ENCODE assay signal across 8 cellular contexts in genomic region chr11:693415-693831, GRCh38. TPM values are rescaled to one million over a fixed set of nuclear protein-coding genes. Genes with fewer than 3 reads are reported as not detected.
DNase-seq lines count a peak whose midpoint lies in the region; ATAC-seq and TF ChIP-seq lines count a peak whose summit lies in the region.

No MANE protein-coding gene starts in this region.

- H3K4me3 Mint-ChIP-seq in activated naive CD4-positive, alpha-beta T cell treated with anti-CD3 and anti-CD28 coated beads, Interleukin-2, amount 50 U/mL, for 24 hours, result peak overlapping the region; percentile 86
- peak overlapping the region; percentile 54 for H3K4me3 Mint-ChIP-seq in WTC11
- H3K4me3 Mint-ChIP-seq in glutamatergic neuron (ENCODE audit: unreplicated experiment), result peak overlapping the region; percentile 82
- peak overlapping the region; percentile 87 for H3K4me3 Mint-ChIP-seq in type B pancreatic cell

- no peaks in the 10 kb centered on the region for H3K9me3 Mint-ChIP-seq in activated naive CD4-positive, alpha-beta T cell treated with anti-CD3 and anti-CD28 coated beads, Interleukin-2, amount 50 U/mL, for 24 hours
- H3K9me3 Mint-ChIP-seq in WTC11, result no peaks in the 10 kb centered on the region
- H3K9me3 Mint-ChIP-seq in glutamatergic neuron (ENCODE audit: unreplicated experiment), result peaks cover 11% of the 10 kb centered on the region
- H3K9me3 Mint-ChIP-seq in type B pancreatic cell, result no peaks in the 10 kb centered on the region

- TF ChIP-seq CTCF in WTC11 (IDR thresholded peaks at IDR 0.05), result no peak
- no peak for TF ChIP-seq CTCF in glutamatergic neuron (IDR thresholded peaks at IDR 0.05; ENCODE audit: partially characterized antibody, unreplicated experiment)
- TF ChIP-seq CTCF in type B pancreatic cell (conservative IDR thresholded peaks at IDR 0.05), result no peak

- peak overlapping the region; percentile 90 for H3K27ac Mint-ChIP-seq in activated naive CD4-positive, alpha-beta T cell treated with anti-CD3 and anti-CD28 coated beads, Interleukin-2, amount 50 U/mL, for 24 hours
- H3K27ac Mint-ChIP-seq in WTC11 (peak overlapping the region; percentile 50), glutamatergic neuron (ENCODE audit: unreplicated experiment) (peak overlapping the region; percentile 53), type B pancreatic cell (peak overlapping the region; percentile 95)

- H3K27me3 Mint-ChIP-seq in activated naive CD4-positive, alpha-beta T cell treated with anti-CD3 and anti-CD28 coated beads, Interleukin-2, amount 50 U/mL, for 24 hours, result no peaks in the 10 kb centered on the region
- H3K27me3 Mint-ChIP-seq in WTC11 (ENCODE audit: low read depth), result no peaks in the 10 kb centered on the region
- peaks cover 9% of the 10 kb centered on the region for H3K27me3 Mint-ChIP-seq in glutamatergic neuron (ENCODE audit: unreplicated experiment)
- no peaks in the 10 kb centered on the region for H3K27me3 Mint-ChIP-seq in type B pancreatic cell

- H3K36me3 Mint-ChIP-seq in activated naive CD4-positive, alpha-beta T cell treated with anti-CD3 and anti-CD28 coated beads, Interleukin-2, amount 50 U/mL, for 24 hours, result no peaks in the 10 kb centered on the region
- H3K36me3 Mint-ChIP-seq in WTC11 (peaks cover 12% of the 10 kb centered on the region), glutamatergic neuron (ENCODE audit: unreplicated experiment) (no peaks in the 10 kb centered on the region), type B pancreatic cell (no peaks in the 10 kb centered on the region)

- ATAC-seq in WTC11 (no peak), GM21825 (IDR thresholded peaks at IDR 0.05; ENCODE audit: unreplicated experiment) (no peak), left lobe of liver (no peak)

- no peak for DNase-seq in activated naive CD4-positive, alpha-beta T cell (lab: John Stamatoyannopoulos, UW)
- DNase-seq in WTC11 (ENCODE audit: low spot score), result no peak
- no peak for DNase-seq in glutamatergic neuron
- no peak for DNase-seq in type B pancreatic cell (ENCODE audit: extremely low spot score, unreplicated experiment)
- no peak for DNase-seq in left lobe of liver (ENCODE audit: low spot score)
- DNase-seq in NCI-H345 (lab: John Stamatoyannopoulos, UW), result no peak

- CTCF ChIA-PET in WTC11 (lab: Charles Lee), result interaction anchor here (0.8 to 1.4 kb wide), 3 partner anchors 12 to 34 kb away, joined by 3 to 6 read pairs (median 5); no protein-coding TSS in a partner anchor

- peaks cover 49% of the 10 kb centered on the region for H3K4me1 Mint-ChIP-seq in activated naive CD4-positive, alpha-beta T cell treated with anti-CD3 and anti-CD28 coated beads, Interleukin-2, amount 50 U/mL, for 24 hours
- peaks cover 33% of the 10 kb centered on the region for H3K4me1 Mint-ChIP-seq in WTC11
- H3K4me1 Mint-ChIP-seq in glutamatergic neuron (ENCODE audit: low read depth, unreplicated experiment), result peaks cover 30% of the 10 kb centered on the region
- peaks cover 38% of the 10 kb centered on the region for H3K4me1 Mint-ChIP-seq in type B pancreatic cell (ENCODE audit: unreplicated experiment)

- POLR2A ChIA-PET in WTC11 (lab: Charles Lee), result interaction anchor here (0.6 to 2.0 kb wide), 2 partner anchors 13 to 230 kb away, joined by 3 to 4 read pairs; no protein-coding TSS in a partner anchor

TF ChIP-seq in WTC11, 78 proteins besides CTCF, POLR2A, EP300 and RAD21 (continues in another document):
- TF ChIP-seq, protein P1, sequence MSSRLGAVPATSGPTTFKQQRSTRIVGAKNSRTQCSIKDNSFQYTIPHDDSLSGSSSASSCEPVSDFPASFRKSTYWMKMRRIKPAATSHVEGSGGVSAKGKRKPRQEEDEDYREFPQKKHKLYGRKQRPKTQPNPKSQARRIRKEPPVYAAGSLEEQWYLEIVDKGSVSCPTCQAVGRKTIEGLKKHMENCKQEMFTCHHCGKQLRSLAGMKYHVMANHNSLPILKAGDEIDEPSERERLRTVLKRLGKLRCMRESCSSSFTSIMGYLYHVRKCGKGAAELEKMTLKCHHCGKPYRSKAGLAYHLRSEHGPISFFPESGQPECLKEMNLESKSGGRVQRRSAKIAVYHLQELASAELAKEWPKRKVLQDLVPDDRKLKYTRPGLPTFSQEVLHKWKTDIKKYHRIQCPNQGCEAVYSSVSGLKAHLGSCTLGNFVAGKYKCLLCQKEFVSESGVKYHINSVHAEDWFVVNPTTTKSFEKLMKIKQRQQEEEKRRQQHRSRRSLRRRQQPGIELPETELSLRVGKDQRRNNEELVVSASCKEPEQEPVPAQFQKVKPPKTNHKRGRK (CRISPR knock-in tag; IDR thresholded peaks at IDR 0.05; ENCODE audit: borderline replicate concordance), result no peak
- TF ChIP-seq, protein P2, sequence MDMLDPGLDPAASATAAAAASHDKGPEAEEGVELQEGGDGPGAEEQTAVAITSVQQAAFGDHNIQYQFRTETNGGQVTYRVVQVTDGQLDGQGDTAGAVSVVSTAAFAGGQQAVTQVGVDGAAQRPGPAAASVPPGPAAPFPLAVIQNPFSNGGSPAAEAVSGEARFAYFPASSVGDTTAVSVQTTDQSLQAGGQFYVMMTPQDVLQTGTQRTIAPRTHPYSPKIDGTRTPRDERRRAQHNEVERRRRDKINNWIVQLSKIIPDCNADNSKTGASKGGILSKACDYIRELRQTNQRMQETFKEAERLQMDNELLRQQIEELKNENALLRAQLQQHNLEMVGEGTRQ (CRISPR knock-in tag; IDR thresholded peaks at IDR 0.05), result no peak
- TF ChIP-seq SMAD3 (CRISPR knock-in tag; IDR thresholded peaks at IDR 0.05; ENCODE audit: borderline replicate concordance) (no peak), IRF2 (CRISPR knock-in tag; IDR thresholded peaks at IDR 0.05; ENCODE audit: borderline replicate concordance, low read depth) (no peak), ELF4 (CRISPR knock-in tag; IDR thresholded peaks at IDR 0.05; ENCODE audit: low read depth) (no peak), RELA (CRISPR knock-in tag; IDR thresholded peaks at IDR 0.05; ENCODE audit: borderline replicate concordance) (no peak), RORB (CRISPR knock-in tag; IDR thresholded peaks at IDR 0.05) (no peak), ATF3 (CRISPR knock-in tag; conservative IDR thresholded peaks at IDR 0.05) (no peak), EMX1 (CRISPR knock-in tag; IDR thresholded peaks at IDR 0.05) (no peak), CREB1 (CRISPR knock-in tag; IDR thresholded peaks at IDR 0.05) (no peak), NFE2L1 (CRISPR knock-in tag; IDR thresholded peaks at IDR 0.05) (no peak)
- TF ChIP-seq, protein P3, sequence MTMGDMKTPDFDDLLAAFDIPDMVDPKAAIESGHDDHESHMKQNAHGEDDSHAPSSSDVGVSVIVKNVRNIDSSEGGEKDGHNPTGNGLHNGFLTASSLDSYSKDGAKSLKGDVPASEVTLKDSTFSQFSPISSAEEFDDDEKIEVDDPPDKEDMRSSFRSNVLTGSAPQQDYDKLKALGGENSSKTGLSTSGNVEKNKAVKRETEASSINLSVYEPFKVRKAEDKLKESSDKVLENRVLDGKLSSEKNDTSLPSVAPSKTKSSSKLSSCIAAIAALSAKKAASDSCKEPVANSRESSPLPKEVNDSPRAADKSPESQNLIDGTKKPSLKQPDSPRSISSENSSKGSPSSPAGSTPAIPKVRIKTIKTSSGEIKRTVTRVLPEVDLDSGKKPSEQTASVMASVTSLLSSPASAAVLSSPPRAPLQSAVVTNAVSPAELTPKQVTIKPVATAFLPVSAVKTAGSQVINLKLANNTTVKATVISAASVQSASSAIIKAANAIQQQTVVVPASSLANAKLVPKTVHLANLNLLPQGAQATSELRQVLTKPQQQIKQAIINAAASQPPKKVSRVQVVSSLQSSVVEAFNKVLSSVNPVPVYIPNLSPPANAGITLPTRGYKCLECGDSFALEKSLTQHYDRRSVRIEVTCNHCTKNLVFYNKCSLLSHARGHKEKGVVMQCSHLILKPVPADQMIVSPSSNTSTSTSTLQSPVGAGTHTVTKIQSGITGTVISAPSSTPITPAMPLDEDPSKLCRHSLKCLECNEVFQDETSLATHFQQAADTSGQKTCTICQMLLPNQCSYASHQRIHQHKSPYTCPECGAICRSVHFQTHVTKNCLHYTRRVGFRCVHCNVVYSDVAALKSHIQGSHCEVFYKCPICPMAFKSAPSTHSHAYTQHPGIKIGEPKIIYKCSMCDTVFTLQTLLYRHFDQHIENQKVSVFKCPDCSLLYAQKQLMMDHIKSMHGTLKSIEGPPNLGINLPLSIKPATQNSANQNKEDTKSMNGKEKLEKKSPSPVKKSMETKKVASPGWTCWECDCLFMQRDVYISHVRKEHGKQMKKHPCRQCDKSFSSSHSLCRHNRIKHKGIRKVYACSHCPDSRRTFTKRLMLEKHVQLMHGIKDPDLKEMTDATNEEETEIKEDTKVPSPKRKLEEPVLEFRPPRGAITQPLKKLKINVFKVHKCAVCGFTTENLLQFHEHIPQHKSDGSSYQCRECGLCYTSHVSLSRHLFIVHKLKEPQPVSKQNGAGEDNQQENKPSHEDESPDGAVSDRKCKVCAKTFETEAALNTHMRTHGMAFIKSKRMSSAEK (CRISPR knock-in tag; IDR thresholded peaks at IDR 0.05; ENCODE audit: borderline replicate concordance), result no peak

RNA-seq across cellular contexts. Expression of gene DEAF1, which starts 1.6 kb away (rescaled TPM):
- total RNA-seq in WTC11 (2021), result 62.2 to 85.3 TPM (median 81.1 TPM) in 3 replicates
- 51.5 TPM for total RNA-seq in glutamatergic neuron (ENCODE audit: unreplicated experiment)
- 41.0 and 48.1 TPM in 2 replicates for total RNA-seq in type B pancreatic cell (ENCODE audit: low replicate concordance)
- 14.8 TPM for total RNA-seq in left lobe of liver

RNA-seq across cellular contexts. Expression of gene TMEM80, which starts 2.2 kb away (rescaled TPM):
- total RNA-seq in WTC11 (2021) (23.4 to 28.4 TPM (median 24.5 TPM) in 3 replicates), glutamatergic neuron (ENCODE audit: unreplicated experiment) (29.7 TPM), type B pancreatic cell (ENCODE audit: low replicate concordance) (23.2 and 37.4 TPM in 2 replicates), left lobe of liver (16.8 TPM)

RNA-seq across cellular contexts. Expression of gene EPS8L2, which starts 12.6 kb away (rescaled TPM):
- total RNA-seq in WTC11 (2021) (49.9 to 56.3 TPM (median 51.6 TPM) in 3 replicates), glutamatergic neuron (ENCODE audit: unreplicated experiment) (12.7 TPM), type B pancreatic cell (ENCODE audit: low replicate concordance) (218 and 497 TPM in 2 replicates), left lobe of liver (190 TPM)

RNA-seq across cellular contexts. Expression of gene TALDO1, which starts 53.8 kb away (rescaled TPM):
- 314 to 352 TPM (median 343 TPM) in 3 replicates for total RNA-seq in WTC11 (2021)
- 182 TPM for total RNA-seq in glutamatergic neuron (ENCODE audit: unreplicated experiment)
- 189 and 288 TPM in 2 replicates for total RNA-seq in type B pancreatic cell (ENCODE audit: low replicate concordance)
- 147 TPM for total RNA-seq in left lobe of liver

RNA-seq across cellular contexts. Expression of gene DRD4, which starts 56.4 kb away (rescaled TPM):
- total RNA-seq in WTC11 (2021) (3.7 to 5.8 TPM (median 5.5 TPM) in 3 replicates), glutamatergic neuron (ENCODE audit: unreplicated experiment) (2.9 TPM), type B pancreatic cell (ENCODE audit: low replicate concordance) (0.59 and 1.2 TPM in 2 replicates), left lobe of liver (0.68 TPM)
